ENCODE assay signal across 8 cellular contexts in the genomic region with DNA sequence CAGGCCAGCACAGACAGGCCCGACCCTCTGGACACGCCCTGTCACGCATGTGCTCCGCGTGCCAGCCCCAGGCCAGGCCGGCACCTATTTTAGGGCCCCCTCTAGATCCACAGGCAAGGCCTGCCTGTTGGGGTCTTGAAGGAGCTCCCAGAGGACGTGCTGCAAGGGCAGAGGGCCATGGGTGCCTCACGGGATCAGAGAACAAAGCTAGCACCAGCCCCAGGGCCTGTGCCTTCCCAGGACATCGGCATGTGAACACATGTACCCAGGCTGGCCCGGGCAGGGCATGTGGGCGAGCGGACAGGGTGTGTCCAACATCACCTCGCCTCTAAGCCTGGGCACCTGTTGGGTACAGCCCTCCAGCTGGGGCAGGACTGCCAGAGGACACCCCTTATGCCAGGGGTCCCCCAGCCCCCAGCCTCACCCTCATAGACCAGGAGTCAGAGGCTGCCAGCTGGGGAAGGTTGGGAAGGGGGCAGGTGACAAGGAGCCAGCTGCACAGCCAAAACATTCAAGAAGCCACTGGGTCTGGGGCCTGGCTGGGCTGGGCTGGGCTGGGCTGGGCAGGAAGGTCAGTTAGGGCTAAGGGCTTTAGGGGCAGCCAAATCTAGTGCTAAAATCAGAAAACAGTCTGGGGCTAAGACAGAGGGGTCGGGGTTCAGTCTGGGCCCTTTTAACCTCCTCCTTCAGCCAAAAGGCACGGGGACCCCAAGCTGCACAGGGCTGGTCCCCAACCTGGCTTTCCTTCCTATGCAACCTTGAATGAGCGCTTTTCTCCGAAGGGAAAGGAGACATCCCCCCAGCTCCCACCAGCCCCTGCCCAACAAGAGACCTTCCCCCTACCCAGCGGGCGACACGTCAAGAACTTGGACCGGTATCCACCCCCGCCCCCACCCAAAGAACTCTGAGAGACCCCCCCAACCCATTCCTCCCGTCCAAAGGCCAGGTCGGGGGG. TPM values are rescaled to one million over a fixed set of nuclear protein-coding genes. Genes with fewer than 3 reads are reported as not detected.
DNase-seq lines count a peak whose midpoint lies in the region; ATAC-seq, FAIRE-seq and TF ChIP-seq lines count a peak whose summit lies in the region.

No MANE protein-coding gene starts in this region.

- H3K36me3 Mint-ChIP-seq in MCF 10A (ENCODE audit: insufficient read depth, unreplicated experiment) = peaks cover 76% of the 10 kb centered on the region

- POLR2A ChIA-PET in MCF 10A (lab: Yijun Ruan, JAX) = interaction anchor here (0.7 to 10.5 kb wide), 13 partner anchors 11 to 1108 kb away, joined by 3 to 265 read pairs (median 6); a partner anchor contains a TSS

- peak overlapping the region; percentile 69 to 96 for H3K9ac ChIP-seq in kidney (ENCODE audit: low read length in 2 of 2)
- H3K9ac ChIP-seq in stomach smooth muscle (ENCODE audit: low read length in 2 of 2) = peak overlapping the region; percentile 89 to 98

- H3K4me1 ChIP-seq in DOHH2 (ENCODE audit: control insufficient read depth, low read length) (peaks cover 89% of the 10 kb centered on the region), kidney (ENCODE audit: control insufficient read depth in 1 of 2, insufficient read depth in 1 of 2, low read depth in 1 of 2, low read length in 2 of 2) (peaks cover 9 to 37% of the 10 kb centered on the region in 2 donors), stomach smooth muscle (ENCODE audit: control insufficient read depth, insufficient read depth, low read length) (peaks cover 79% of the 10 kb centered on the region)

- peaks cover 10% of the 10 kb centered on the region for H3K27me3 ChIP-seq in DOHH2 (ENCODE audit: control insufficient read depth, low read length)
- H3K27me3 ChIP-seq in stomach smooth muscle (ENCODE audit: control insufficient read depth in 1 of 2, insufficient read depth in 2 of 2, low read length in 2 of 2) = no peaks in the 10 kb centered on the region

- H3K9me3 Mint-ChIP-seq in MCF 10A (ENCODE audit: unreplicated experiment) = no peaks in the 10 kb centered on the region

- H3K4me3 ChIP-seq in DOHH2 (ENCODE audit: low read length) (peak overlapping the region; percentile 78), kidney (ENCODE audit: low read length in 2 of 2) (peak overlapping the region; percentile 75 to 80), stomach smooth muscle (ENCODE audit: low read length in 2 of 2) (peak overlapping the region; percentile 79 to 86)

- intact Hi-C loops in MCF 10A (cut with micrococcal nuclease) = no loop called here
- intact Hi-C loops in kidney (cut with DNase I) = no loop called here

- H3K36me3 ChIP-seq in DOHH2 (ENCODE audit: control insufficient read depth, low read length) = no peaks in the 10 kb centered on the region
- no peaks in the 10 kb centered on the region for H3K36me3 ChIP-seq in kidney (ENCODE audit: control insufficient read depth in 1 of 2, insufficient read depth in 2 of 2, low read length in 2 of 2)
- H3K36me3 ChIP-seq in stomach smooth muscle (ENCODE audit: control insufficient read depth in 2 of 2, insufficient read depth in 2 of 2, low read length in 2 of 2) = peaks cover 0 to 1% of the 10 kb centered on the region in 2 donors

- peak overlapping the region; percentile 83 for H3K4me2 ChIP-seq in DOHH2 (ENCODE audit: low read length)

- no peak for TF ChIP-seq CTCF in DOHH2 (IDR thresholded peaks at IDR 0.05; ENCODE audit: low read depth, low read length, poor library complexity, severe bottlenecking)
- no peak for TF ChIP-seq CTCF in MCF 10A (IDR thresholded peaks at IDR 0.05; ENCODE audit: unreplicated experiment)
- no peak for TF ChIP-seq CTCF in kidney (IDR thresholded peaks at IDR 0.05; ENCODE audit: borderline replicate concordance, extremely low read depth, insufficient read depth)

- H4K20me1 ChIP-seq in DOHH2 (ENCODE audit: control insufficient read depth, insufficient read depth, low read depth, low read length) = no peaks in the 10 kb centered on the region

- H3K79me2 ChIP-seq in DOHH2 (ENCODE audit: control insufficient read depth, low read length) = 0 out of 2 replicates have a peak, but pooled peaks cover 6% of the 10 kb centered on the region

- DNase-seq in OCI-M1 (lab: John Stamatoyannopoulos, UW) (peak; percentile 83), MCF 10A (ENCODE audit: unreplicated experiment) (peak; percentile 91), kidney (peak; percentile 93), HPDE6-E6E7 (ENCODE audit: extremely low spot score) (no peak)

- H3K27me3 Mint-ChIP-seq in MCF 10A (ENCODE audit: insufficient read depth, unreplicated experiment) = no peaks in the 10 kb centered on the region

- peaks cover 28% of the 10 kb centered on the region for H3K4me1 Mint-ChIP-seq in MCF 10A (ENCODE audit: insufficient read depth, unreplicated experiment)

- no peaks in the 10 kb centered on the region for H3K9me3 ChIP-seq in DOHH2 (ENCODE audit: control insufficient read depth, insufficient read depth, low read length)
- H3K9me3 ChIP-seq in kidney (ENCODE audit: control insufficient read depth in 1 of 2, low read length in 2 of 2) = no peaks in the 10 kb centered on the region
- no peaks in the 10 kb centered on the region for H3K9me3 ChIP-seq in stomach smooth muscle (ENCODE audit: control insufficient read depth in 2 of 2, low read length in 2 of 2)

- BruUV-seq in MCF 10A (replicated peaks; lab: Mats Ljungman, UMichigan) = TSS peak; percentile 67

- FAIRE-seq in kidney (lab: Jason Lieb, UNC) = no peak

- H3K4me3 Mint-ChIP-seq in MCF 10A (ENCODE audit: unreplicated experiment) = peak overlapping the region; percentile 96

- CTCF ChIA-PET in MCF 10A (lab: Yijun Ruan, JAX) = interaction anchor here (0.6 to 1.7 kb wide), 3 partner anchors 13 to 133 kb away, joined by 3 to 8 read pairs (median 4); no protein-coding TSS in a partner anchor

- H3K27ac ChIP-seq in DOHH2 (ENCODE audit: low read depth, low read length) = no peak overlapping the region
- peak overlapping the region; percentile 94 to 97 for H3K27ac ChIP-seq in kidney (ENCODE audit: low read depth in 2 of 2, low read length in 2 of 2)
- H3K27ac ChIP-seq in stomach smooth muscle (ENCODE audit: low read length) = peak overlapping the region; percentile 100

- H3K9me2 ChIP-seq in DOHH2 (replicated peaks; ENCODE audit: control insufficient read depth, low read length) = no peaks in the 10 kb centered on the region

- peak overlapping the region; percentile 95 for H3K27ac Mint-ChIP-seq in MCF 10A (ENCODE audit: low read depth, unreplicated experiment)

- peaks cover 16% of the 10 kb centered on the region for H3F3A ChIP-seq in DOHH2 (ENCODE audit: control insufficient read depth, insufficient read depth)

- ATAC-seq in HG02623 (IDR thresholded peaks at IDR 0.05; ENCODE audit: unreplicated experiment) (no peak), HG03095 (IDR thresholded peaks at IDR 0.05; ENCODE audit: unreplicated experiment) (no peak)

RNA-seq across cellular contexts. Expression of a gene that starts 35.3 kb away (rescaled TPM):
- total RNA-seq in MCF 10A (2022) (not detected in 2 replicates), kidney (0.35 TPM)
- not detected for polyA plus RNA-seq in kidney (ENCODE audit: insufficient read depth, low read depth, low replicate concordance)

RNA-seq across cellular contexts. Expression of a gene that starts 46.4 kb away (rescaled TPM):
- total RNA-seq in MCF 10A (2022) (9.2 and 9.4 TPM in 2 replicates), kidney (13.7 TPM)
- polyA plus RNA-seq in kidney (ENCODE audit: insufficient read depth, low read depth, low replicate concordance) = 1.4 TPM
